In genomic region chr16:67562918-67563707, GRCh38 we compare ENCODE assay signal across 1 cellular context.
TF ChIP-seq lines count a peak whose summit lies in the region.

No MANE protein-coding gene starts in this region.

TF ChIP-seq in H1, 55 proteins besides CTCF, POLR2A, EP300 and RAD21 (continued from another document):
- TF ChIP-seq YY1 (IDR thresholded peaks at IDR 0.05; ENCODE audit: low read depth, low read length) (peak; percentile 19; the same call in 1 of the 2 replicates), POLR2AphosphoS5 (IDR thresholded peaks at IDR 0.05; ENCODE audit: low read depth, low read length) (peak; percentile 71; the same call in 1 of the 2 replicates), CTBP2 (IDR thresholded peaks at IDR 0.05; ENCODE audit: borderline replicate concordance, insufficient read depth, insufficient read length, low read length) (no peak), RXRA (IDR thresholded peaks at IDR 0.05; ENCODE audit: insufficient read depth, low read depth, low read length) (no peak), PHF8 (conservative IDR thresholded peaks at IDR 0.05; ENCODE audit: low read depth, low read length) (peak; percentile 78), NANOG (IDR thresholded peaks at IDR 0.05; ENCODE audit: insufficient read depth, low read depth, low read length, poor library complexity, severe bottlenecking) (peak; percentile 1), EGR1 (IDR thresholded peaks at IDR 0.05; ENCODE audit: borderline replicate concordance, low read depth, low read length) (peak; percentile 83), CREB1 (IDR thresholded peaks at IDR 0.05) (0 out of 2 replicates have a peak, but pooled peaks have one; percentile 46), GTF2F1 (IDR thresholded peaks at IDR 0.05; ENCODE audit: borderline replicate concordance, low read depth, low read length) (peak; percentile 27; the same call in 1 of the 2 replicates), CHD1 (IDR thresholded peaks at IDR 0.05; ENCODE audit: low read depth, low read length) (0 out of 2 replicates have a peak, but pooled peaks have one; percentile 57), TAF7 (optimal IDR thresholded peaks at IDR 0.05; ENCODE audit: borderline replicate concordance, low read depth, low read length) (peak; percentile 80), SIN3A (conservative IDR thresholded peaks at IDR 0.05 in 1 of 2, IDR thresholded peaks at IDR 0.05 in 1 of 2; ENCODE audit: low read depth in 1 of 2, low read length in 2 of 2) (0 out of 4 replicates have a peak, but pooled peaks of 1 of the 2 experiments have one; percentile 24), TBP (IDR thresholded peaks at IDR 0.05; ENCODE audit: low read depth, low read length) (peak; percentile 65), HDAC6 (IDR thresholded peaks at IDR 0.05; ENCODE audit: low read depth, low read length) (no peak), TAF1 (IDR thresholded peaks at IDR 0.05; ENCODE audit: low read depth, low read length) (peak; percentile 94)
